Comparison of ENCODE assay signal across 1 cellular context in the genomic region with DNA sequence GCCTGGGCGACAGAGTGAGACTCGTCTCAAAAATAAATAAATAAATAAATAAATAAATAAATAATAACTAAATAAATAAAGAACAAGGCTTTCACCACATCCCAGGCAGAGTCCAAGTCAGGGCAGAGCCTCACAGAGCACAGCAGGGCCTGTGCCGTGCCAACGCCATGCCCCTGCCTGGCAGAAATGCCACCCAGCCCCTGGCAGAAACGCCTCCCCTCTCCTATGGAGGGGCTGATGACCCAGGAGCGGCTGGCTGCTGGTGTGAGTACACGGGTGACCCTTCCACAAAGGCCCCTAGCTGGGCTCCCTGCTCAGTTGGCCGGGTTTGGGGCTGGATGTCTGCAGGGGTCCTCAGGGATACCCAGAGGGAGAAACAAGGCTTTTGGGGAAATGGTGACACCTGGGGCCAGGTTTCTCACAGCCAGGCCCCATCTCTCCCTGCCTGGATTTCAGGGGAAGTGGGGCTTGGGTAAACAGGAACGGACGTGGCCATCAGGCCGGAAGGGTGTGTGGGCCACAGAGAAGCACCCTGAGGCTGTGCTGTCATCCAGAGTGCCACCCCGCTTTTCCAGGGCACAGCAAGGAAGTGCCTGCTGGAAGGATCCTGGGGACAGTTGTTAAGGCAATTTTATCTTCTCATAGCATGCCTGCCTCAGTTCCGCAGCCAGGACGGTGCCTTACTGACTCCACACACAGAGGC.
TF ChIP-seq lines count a peak whose summit lies in the region.

No MANE protein-coding gene starts in this region.

TF ChIP-seq in H1, 55 proteins besides CTCF, POLR2A, EP300 and RAD21:
- no peak for TF ChIP-seq YY1 (IDR thresholded peaks at IDR 0.05; ENCODE audit: low read depth, low read length)
